In the genomic region with DNA sequence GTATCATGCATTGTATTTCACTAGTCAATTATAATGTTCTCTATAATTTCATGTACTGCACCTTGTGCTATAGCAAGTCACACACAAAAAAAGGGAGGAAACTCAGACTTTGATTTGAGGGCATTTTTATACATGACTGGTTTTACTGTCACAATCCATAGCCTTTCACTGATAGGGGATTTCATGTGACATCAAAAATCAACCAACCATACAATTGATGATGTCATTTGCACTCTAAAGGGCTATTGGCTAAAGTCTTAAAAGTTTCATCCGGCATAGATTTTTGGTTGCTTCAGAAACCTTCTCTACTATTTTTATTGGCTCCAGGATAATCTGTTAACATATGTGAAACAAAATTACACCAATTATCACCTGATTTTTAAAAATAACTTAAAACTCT, we compare ENCODE assay signal across 7 cellular contexts.
"Had no signal": no experiment of that assay in that cellular context is flagged by ENCODE, and none has a peak within 500 bp of the region (broad histone marks: within the 10 kb centered on the region; RNA-seq: fewer than 3 reads in every experiment).

No MANE protein-coding gene starts in this region.

- DNase-seq: H9, HCEC 1CT had no signal

- H3K36me3 Mint-ChIP-seq: IgD-negative memory B cell had no signal

- H2AFZ ChIP-seq: GM23338 had no signal

- H3K27me3 Mint-ChIP-seq: IgD-negative memory B cell had no signal

- H3K4me3 ChIP-seq: GM23338 had no signal

- FAIRE-seq: H1, H54, HTR-8/SVneo had no signal

- H3K4me1 Mint-ChIP-seq: IgD-negative memory B cell had no signal

- H3K27ac Mint-ChIP-seq: GM23338, H9, IgD-negative memory B cell had no signal

- H3K4me3 Mint-ChIP-seq: GM23338, H9, IgD-negative memory B cell had no signal

- H3K4me2 ChIP-seq: GM23338 had no signal

- H3K9me3 Mint-ChIP-seq: GM23338, H9, IgD-negative memory B cell had no signal

- ATAC-seq: GM23338 had no signal
